ENCODE assay signal across 2 cellular contexts in the genomic region with DNA sequence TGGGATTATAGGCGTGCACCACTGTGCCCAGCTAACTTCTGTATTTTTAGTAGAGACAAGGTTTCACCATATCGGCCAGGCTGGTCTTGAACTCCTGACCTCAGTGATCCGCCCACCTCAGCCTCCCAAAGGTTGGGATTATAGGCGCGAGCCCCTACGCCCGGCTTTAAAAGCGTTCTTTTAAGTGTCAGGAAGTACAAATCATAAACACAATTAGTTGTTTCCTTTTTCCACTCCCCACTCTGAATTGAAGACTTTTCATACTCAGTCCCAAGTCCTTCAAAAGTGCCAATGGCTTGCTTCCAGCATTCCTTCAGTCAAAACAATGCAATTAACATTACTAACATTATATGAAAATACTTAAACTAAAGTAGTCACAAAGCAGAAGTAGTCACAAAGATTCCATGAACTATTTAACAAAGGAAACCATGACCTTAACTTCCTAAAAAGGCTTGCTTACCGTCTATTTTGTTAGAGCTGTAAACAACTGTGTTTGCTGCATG.
A peak's percentile ranks its signal among the peaks of the same experiment; 100 is the strongest.
TF ChIP-seq lines count a peak whose summit lies in the region.

No MANE protein-coding gene starts in this region.

TF ChIP-seq in liver, 16 proteins besides CTCF, POLR2A, EP300 and RAD21:
- TF ChIP-seq JUND (IDR thresholded peaks at IDR 0.05), result no peak
- no peak for TF ChIP-seq GABPA (IDR thresholded peaks at IDR 0.05 in 1 of 2, conservative IDR thresholded peaks at IDR 0.05 in 1 of 2)
- peak in 1 of 2 donors; percentile 8 for TF ChIP-seq HNF4A (conservative IDR thresholded peaks at IDR 0.05)
- TF ChIP-seq, protein P1, sequence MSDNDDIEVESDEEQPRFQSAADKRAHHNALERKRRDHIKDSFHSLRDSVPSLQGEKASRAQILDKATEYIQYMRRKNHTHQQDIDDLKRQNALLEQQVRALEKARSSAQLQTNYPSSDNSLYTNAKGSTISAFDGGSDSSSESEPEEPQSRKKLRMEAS (IDR thresholded peaks at IDR 0.05), result no peak
- TF ChIP-seq HNF4G (IDR thresholded peaks at IDR 0.05), result no peak
- TF ChIP-seq RXRA (IDR thresholded peaks at IDR 0.05), result no peak
- peak; percentile 13 for TF ChIP-seq SP1 (IDR thresholded peaks at IDR 0.05)
- TF ChIP-seq, protein P2, sequence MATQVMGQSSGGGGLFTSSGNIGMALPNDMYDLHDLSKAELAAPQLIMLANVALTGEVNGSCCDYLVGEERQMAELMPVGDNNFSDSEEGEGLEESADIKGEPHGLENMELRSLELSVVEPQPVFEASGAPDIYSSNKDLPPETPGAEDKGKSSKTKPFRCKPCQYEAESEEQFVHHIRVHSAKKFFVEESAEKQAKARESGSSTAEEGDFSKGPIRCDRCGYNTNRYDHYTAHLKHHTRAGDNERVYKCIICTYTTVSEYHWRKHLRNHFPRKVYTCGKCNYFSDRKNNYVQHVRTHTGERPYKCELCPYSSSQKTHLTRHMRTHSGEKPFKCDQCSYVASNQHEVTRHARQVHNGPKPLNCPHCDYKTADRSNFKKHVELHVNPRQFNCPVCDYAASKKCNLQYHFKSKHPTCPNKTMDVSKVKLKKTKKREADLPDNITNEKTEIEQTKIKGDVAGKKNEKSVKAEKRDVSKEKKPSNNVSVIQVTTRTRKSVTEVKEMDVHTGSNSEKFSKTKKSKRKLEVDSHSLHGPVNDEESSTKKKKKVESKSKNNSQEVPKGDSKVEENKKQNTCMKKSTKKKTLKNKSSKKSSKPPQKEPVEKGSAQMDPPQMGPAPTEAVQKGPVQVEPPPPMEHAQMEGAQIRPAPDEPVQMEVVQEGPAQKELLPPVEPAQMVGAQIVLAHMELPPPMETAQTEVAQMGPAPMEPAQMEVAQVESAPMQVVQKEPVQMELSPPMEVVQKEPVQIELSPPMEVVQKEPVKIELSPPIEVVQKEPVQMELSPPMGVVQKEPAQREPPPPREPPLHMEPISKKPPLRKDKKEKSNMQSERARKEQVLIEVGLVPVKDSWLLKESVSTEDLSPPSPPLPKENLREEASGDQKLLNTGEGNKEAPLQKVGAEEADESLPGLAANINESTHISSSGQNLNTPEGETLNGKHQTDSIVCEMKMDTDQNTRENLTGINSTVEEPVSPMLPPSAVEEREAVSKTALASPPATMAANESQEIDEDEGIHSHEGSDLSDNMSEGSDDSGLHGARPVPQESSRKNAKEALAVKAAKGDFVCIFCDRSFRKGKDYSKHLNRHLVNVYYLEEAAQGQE (IDR thresholded peaks at IDR 0.05), result no peak
- no peak for TF ChIP-seq EGR1 (IDR thresholded peaks at IDR 0.05; ENCODE audit: low read depth in 2 of 2)
- TF ChIP-seq NR2F2 (IDR thresholded peaks at IDR 0.05), result peak; percentile 42
- no peak for TF ChIP-seq TAF1 (conservative IDR thresholded peaks at IDR 0.05)
- TF ChIP-seq FOXA1 (IDR thresholded peaks at IDR 0.05), result no peak
- TF ChIP-seq, protein P3, sequence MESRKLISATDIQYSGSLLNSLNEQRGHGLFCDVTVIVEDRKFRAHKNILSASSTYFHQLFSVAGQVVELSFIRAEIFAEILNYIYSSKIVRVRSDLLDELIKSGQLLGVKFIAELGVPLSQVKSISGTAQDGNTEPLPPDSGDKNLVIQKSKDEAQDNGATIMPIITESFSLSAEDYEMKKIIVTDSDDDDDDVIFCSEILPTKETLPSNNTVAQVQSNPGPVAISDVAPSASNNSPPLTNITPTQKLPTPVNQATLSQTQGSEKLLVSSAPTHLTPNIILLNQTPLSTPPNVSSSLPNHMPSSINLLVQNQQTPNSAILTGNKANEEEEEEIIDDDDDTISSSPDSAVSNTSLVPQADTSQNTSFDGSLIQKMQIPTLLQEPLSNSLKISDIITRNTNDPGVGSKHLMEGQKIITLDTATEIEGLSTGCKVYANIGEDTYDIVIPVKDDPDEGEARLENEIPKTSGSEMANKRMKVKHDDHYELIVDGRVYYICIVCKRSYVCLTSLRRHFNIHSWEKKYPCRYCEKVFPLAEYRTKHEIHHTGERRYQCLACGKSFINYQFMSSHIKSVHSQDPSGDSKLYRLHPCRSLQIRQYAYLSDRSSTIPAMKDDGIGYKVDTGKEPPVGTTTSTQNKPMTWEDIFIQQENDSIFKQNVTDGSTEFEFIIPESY (IDR thresholded peaks at IDR 0.05), result no peak
- TF ChIP-seq, protein P4, sequence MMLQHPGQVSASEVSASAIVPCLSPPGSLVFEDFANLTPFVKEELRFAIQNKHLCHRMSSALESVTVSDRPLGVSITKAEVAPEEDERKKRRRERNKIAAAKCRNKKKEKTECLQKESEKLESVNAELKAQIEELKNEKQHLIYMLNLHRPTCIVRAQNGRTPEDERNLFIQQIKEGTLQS (IDR thresholded peaks at IDR 0.05), result no peak

TF ChIP-seq in HepG2, 621 proteins besides CTCF, POLR2A, EP300 and RAD21:
- TF ChIP-seq SNAPC2 (CRISPR knock-in tag; IDR thresholded peaks at IDR 0.05) (no peak), ZNF720 (CRISPR knock-in tag; IDR thresholded peaks at IDR 0.05) (no peak), ZNF570 (CRISPR knock-in tag; IDR thresholded peaks at IDR 0.05; ENCODE audit: borderline replicate concordance) (no peak), PLRG1 (conservative IDR thresholded peaks at IDR 0.05) (no peak), HCFC1 (IDR thresholded peaks at IDR 0.05; ENCODE audit: low read depth, low read length) (no peak), AGO2 (optimal IDR thresholded peaks at IDR 0.05; ENCODE audit: low read depth, low read length) (no peak), NFYC (CRISPR knock-in tag; IDR thresholded peaks at IDR 0.05) (no peak), RFX3 (CRISPR knock-in tag; IDR thresholded peaks at IDR 0.05) (no peak), PCBP1 (IDR thresholded peaks at IDR 0.05; ENCODE audit: borderline replicate concordance, low read depth, low read length) (no peak), TP53 (CRISPR knock-in tag; conservative IDR thresholded peaks at IDR 0.05) (no peak)
- TF ChIP-seq, protein P5, sequence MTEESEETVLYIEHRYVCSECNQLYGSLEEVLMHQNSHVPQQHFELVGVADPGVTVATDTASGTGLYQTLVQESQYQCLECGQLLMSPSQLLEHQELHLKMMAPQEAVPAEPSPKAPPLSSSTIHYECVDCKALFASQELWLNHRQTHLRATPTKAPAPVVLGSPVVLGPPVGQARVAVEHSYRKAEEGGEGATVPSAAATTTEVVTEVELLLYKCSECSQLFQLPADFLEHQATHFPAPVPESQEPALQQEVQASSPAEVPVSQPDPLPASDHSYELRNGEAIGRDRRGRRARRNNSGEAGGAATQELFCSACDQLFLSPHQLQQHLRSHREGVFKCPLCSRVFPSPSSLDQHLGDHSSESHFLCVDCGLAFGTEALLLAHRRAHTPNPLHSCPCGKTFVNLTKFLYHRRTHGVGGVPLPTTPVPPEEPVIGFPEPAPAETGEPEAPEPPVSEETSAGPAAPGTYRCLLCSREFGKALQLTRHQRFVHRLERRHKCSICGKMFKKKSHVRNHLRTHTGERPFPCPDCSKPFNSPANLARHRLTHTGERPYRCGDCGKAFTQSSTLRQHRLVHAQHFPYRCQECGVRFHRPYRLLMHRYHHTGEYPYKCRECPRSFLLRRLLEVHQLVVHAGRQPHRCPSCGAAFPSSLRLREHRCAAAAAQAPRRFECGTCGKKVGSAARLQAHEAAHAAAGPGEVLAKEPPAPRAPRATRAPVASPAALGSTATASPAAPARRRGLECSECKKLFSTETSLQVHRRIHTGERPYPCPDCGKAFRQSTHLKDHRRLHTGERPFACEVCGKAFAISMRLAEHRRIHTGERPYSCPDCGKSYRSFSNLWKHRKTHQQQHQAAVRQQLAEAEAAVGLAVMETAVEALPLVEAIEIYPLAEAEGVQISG (CRISPR knock-in tag; IDR thresholded peaks at IDR 0.05), result no peak
